ENCODE assay signal across 8 cellular contexts in the genomic region with DNA sequence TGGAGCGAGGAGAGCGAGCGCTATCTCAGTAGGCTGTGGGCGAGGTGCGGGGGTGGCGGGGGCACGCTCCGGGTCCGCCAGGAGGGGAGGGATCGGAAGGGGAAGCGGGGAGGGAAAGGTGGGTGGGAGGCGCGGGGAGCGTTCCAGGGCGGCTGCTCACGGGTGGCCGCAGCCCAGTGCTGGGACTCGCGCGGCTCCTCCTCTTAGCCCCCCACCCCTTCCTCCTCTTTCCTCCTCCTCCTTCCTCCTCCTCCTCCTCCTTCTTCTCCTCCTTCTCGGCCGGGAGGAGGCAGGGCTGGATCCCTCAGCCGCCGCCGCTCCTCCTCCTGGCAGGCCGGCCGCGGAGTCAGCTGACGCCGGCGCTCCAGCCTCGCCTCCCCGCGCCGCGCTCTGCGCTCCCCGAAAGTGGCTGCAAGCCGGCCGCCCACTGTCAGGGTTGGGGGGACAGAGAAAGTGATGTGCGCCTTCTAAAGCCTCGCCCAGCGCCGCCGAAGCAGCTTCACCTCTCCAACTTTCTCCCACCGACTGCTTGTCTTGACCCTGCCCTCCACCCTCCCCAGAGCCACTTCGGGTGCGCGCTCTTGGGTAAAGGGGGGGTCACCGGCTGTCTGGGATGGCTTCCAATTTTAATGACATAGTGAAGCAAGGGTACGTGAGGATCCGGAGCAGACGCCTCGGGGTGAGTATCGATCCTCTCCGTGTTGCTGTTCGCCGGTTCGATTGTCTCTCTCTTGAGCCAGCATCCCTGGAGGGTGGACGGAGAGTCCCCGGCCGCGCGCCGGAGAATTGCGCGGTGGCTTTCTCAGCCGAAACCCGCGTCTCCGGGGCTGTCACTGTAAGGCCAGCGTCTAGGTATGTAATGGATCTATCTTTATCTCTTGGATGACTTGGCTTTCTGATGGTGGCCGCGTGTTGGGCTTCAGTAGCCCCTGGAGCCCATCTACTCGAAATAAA. TPM values are rescaled to one million over a fixed set of nuclear protein-coding genes. Genes with fewer than 3 reads are reported as not detected.
A peak's percentile ranks its signal among the peaks of the same experiment; 100 is the strongest.
DNase-seq lines count a peak whose midpoint lies in the region; ATAC-seq, FAIRE-seq and TF ChIP-seq lines count a peak whose summit lies in the region.

A gene (plus strand): TSS at position 260 of the 954 bp plus-strand sequence. CDS start 354 bp downstream, at position 614.

- no peaks in the 10 kb centered on the region for H3K9me3 ChIP-seq in pancreas
- no peaks in the 10 kb centered on the region for H3K9me3 ChIP-seq in T-helper 17 cell (ENCODE audit: control insufficient read depth, low read length, poor library complexity, severe bottlenecking)

- H3K27me3 ChIP-seq in pancreas, result peaks cover 0 to 42% (median 11%) of the 10 kb centered on the region in 4 donors

- H3K36me3 ChIP-seq in pancreas, result no peaks in the 10 kb centered on the region

- no peak within 1 kb of the TSS for H3K27ac ChIP-seq in pancreas

- H3K36me3 Mint-ChIP-seq in activated T-helper 1 cell treated with anti-CD3 and anti-CD28 coated beads, Interleukin-12 subunit alpha, Interleukin-12 subunit beta, Interleukin-2, Interleukin-4 antibody, amounts not matched to agents 30 ng/mL and 10 ng/mL and 1 ng/mL, durations not matched to agents 14 hours and 24 hours and 36 hours (ENCODE audit: low read depth), result no peaks in the 10 kb centered on the region
- H3K36me3 Mint-ChIP-seq in T-helper 17 cell (ENCODE audit: low read depth), result peaks cover 4% of the 10 kb centered on the region

- H3K9me3 Mint-ChIP-seq in activated T-helper 1 cell treated with anti-CD3 and anti-CD28 coated beads, Interleukin-12 subunit alpha, Interleukin-12 subunit beta, Interleukin-2, Interleukin-4 antibody, amounts not matched to agents 30 ng/mL and 10 ng/mL and 1 ng/mL, durations not matched to agents 14 hours and 24 hours and 36 hours, result no peaks in the 10 kb centered on the region

- peak within 1 kb of the TSS; percentile 46 for H3K27ac Mint-ChIP-seq in activated T-helper 1 cell treated with anti-CD3 and anti-CD28 coated beads, Interleukin-12 subunit alpha, Interleukin-12 subunit beta, Interleukin-2, Interleukin-4 antibody, amounts not matched to agents 30 ng/mL and 10 ng/mL and 1 ng/mL, durations not matched to agents 14 hours and 24 hours and 36 hours
- H3K27ac Mint-ChIP-seq in T-helper 17 cell, result no peak within 1 kb of the TSS

- H3K4me3 ChIP-seq in pancreas, result peak within 1 kb of the TSS; percentile 13 to 52 (median 43)

- FAIRE-seq in pancreas (lab: Jason Lieb, UNC), result no peak

- peak; percentile 61 to 90 (median 84) for ATAC-seq in pancreas
- no peak for ATAC-seq in left lobe of liver
- ATAC-seq in T-helper 17 cell, result no peak

- H3K4me3 Mint-ChIP-seq in activated T-helper 1 cell treated with anti-CD3 and anti-CD28 coated beads, Interleukin-12 subunit alpha, Interleukin-12 subunit beta, Interleukin-2, Interleukin-4 antibody, amounts not matched to agents 30 ng/mL and 10 ng/mL and 1 ng/mL, durations not matched to agents 14 hours and 24 hours and 36 hours, result peak within 1 kb of the TSS; percentile 83
- H3K4me3 Mint-ChIP-seq in T-helper 17 cell, result no peak within 1 kb of the TSS

- peaks cover 19% of the 10 kb centered on the region for H3K4me1 Mint-ChIP-seq in activated T-helper 1 cell treated with anti-CD3 and anti-CD28 coated beads, Interleukin-12 subunit alpha, Interleukin-12 subunit beta, Interleukin-2, Interleukin-4 antibody, amounts not matched to agents 30 ng/mL and 10 ng/mL and 1 ng/mL, durations not matched to agents 14 hours and 24 hours and 36 hours (ENCODE audit: low read depth)
- no peaks in the 10 kb centered on the region for H3K4me1 Mint-ChIP-seq in T-helper 17 cell

- no peak for TF ChIP-seq CTCF in pancreas (IDR thresholded peaks at IDR 0.05)

- intact Hi-C loops in activated T-helper 1 cell treated with anti-CD3 and anti-CD28 coated beads, Interleukin-12 subunit alpha, Interleukin-12 subunit beta, Interleukin-2, Interleukin-4 antibody, amounts not matched to agents 30 ng/mL and 10 ng/mL and 1 ng/mL, durations not matched to agents 14 hours and 24 hours and 36 hours (cut with micrococcal nuclease), result loop anchor here (2.0 to 10.0 kb wide), 6 partner anchors 82 to 268 kb away; a partner anchor contains a TSS
- intact Hi-C loops in cardiac septum (cut with DNase I) (loop anchor here (5.0 kb wide), 4 partner anchors 52 to 258 kb away; no protein-coding TSS in a partner anchor), pancreas (cut with DNase I) (no loop called here)

- peaks cover 0 to 4% (median 0%) of the 10 kb centered on the region in 3 donors for H3K4me1 ChIP-seq in pancreas

- DNase-seq in C1 segment of cervical spinal cord (lab: John Stamatoyannopoulos, UW) (peak in 9 of 14 donors; percentile 6 to 73 (median 37)), cardiac septum (ENCODE audit: low spot score) (no peak), pancreas (peak in 4 of 6 donors; percentile 10 to 70 (median 34)), left lobe of liver (ENCODE audit: low spot score) (no peak), GF-D8 (lab: John Stamatoyannopoulos, UW) (no peak), H4 (ENCODE audit: low spot score) (no peak), T-helper 17 cell (no peak)
- DNase-seq in activated T-helper 1 cell treated with anti-CD3 and anti-CD28 coated beads, Interleukin-12 subunit alpha, Interleukin-12 subunit beta, Interleukin-2, Interleukin-4 antibody, amounts not matched to agents 30 ng/mL and 10 ng/mL and 1 ng/mL, durations not matched to agents 14 hours and 24 hours and 36 hours (ENCODE audit: low spot score), result no peak

- H3K27me3 Mint-ChIP-seq in activated T-helper 1 cell treated with anti-CD3 and anti-CD28 coated beads, Interleukin-12 subunit alpha, Interleukin-12 subunit beta, Interleukin-2, Interleukin-4 antibody, amounts not matched to agents 30 ng/mL and 10 ng/mL and 1 ng/mL, durations not matched to agents 14 hours and 24 hours and 36 hours (ENCODE audit: insufficient read depth), result peaks cover 23% of the 10 kb centered on the region
- H3K27me3 Mint-ChIP-seq in T-helper 17 cell, result peaks cover 51% of the 10 kb centered on the region

- 1 to 2% methylated on average over 48 to 72 of the region's 75 CpGs for WGBS in pancreas, 2 donors

RNA-seq across cellular contexts. Expression of the gene that starts here (rescaled TPM):
- total RNA-seq in activated T-helper 1 cell treated with anti-CD3 and anti-CD28 coated beads, Interleukin-12 subunit alpha, Interleukin-12 subunit beta, Interleukin-2, Interleukin-4 antibody, amounts not matched to agents 30 ng/mL and 10 ng/mL and 1 ng/mL, durations not matched to agents 14 hours and 24 hours and 36 hours, result 25.2 and 27.7 TPM in 2 replicates
- total RNA-seq in cardiac septum (26.3 TPM), pancreas (1 to 10 TPM in 2 of 6 donors, under 1 TPM in 4; 0.24 to 1.2 (median 0.73) TPM), left lobe of liver (not detected), T-helper 17 cell (not detected)
- under 1 TPM; 0.38 to 0.46 TPM for polyA plus RNA-seq in pancreas
- total RNA-seq in H4 (2014; rRNA removed; shearing (Covaris generic)), result 1.2 TPM in 1 of 2 replicates, not detected in the other

Comparison
In these comparisons a context has a peak if more than half of its experiments do, and no peak if none do; other contexts are left out.
1. RNA of the gene that starts here (total RNA-seq): 26.3 TPM in cardiac septum (single experiment) and 25.2 to 27.7 TPM in activated T-helper 1 cell treated with anti-CD3 and anti-CD28 coated beads, Interleukin-12 subunit alpha, Interleukin-12 subunit beta, Interleukin-2, Interleukin-4 antibody, amounts not matched to agents 30 ng/mL and 10 ng/mL and 1 ng/mL, durations not matched to agents 14 hours and 24 hours and 36 hours; 1.2 TPM in H4, 0.24 to 1.2 TPM in pancreas, not detected in T-helper 17 cell and not detected in left lobe of liver (single experiment); every median in the first group is over 10 times any median in the second.
2. DNase-seq: peak in C1 segment of cervical spinal cord (9 of 14) and pancreas (4 of 6); none in activated T-helper 1 cell treated with anti-CD3 and anti-CD28 coated beads, Interleukin-12 subunit alpha, Interleukin-12 subunit beta, Interleukin-2, Interleukin-4 antibody, amounts not matched to agents 30 ng/mL and 10 ng/mL and 1 ng/mL, durations not matched to agents 14 hours and 24 hours and 36 hours (single experiment), cardiac septum (single experiment), left lobe of liver (single experiment), GF-D8 (single experiment), H4 (single experiment) and T-helper 17 cell (0 of 3).
3. ATAC-seq: peak in pancreas (4 of 4); none in left lobe of liver (single experiment) and T-helper 17 cell (single experiment).
4. intact Hi-C loops: an anchor here in activated T-helper 1 cell treated with anti-CD3 and anti-CD28 coated beads, Interleukin-12 subunit alpha, Interleukin-12 subunit beta, Interleukin-2, Interleukin-4 antibody, amounts not matched to agents 30 ng/mL and 10 ng/mL and 1 ng/mL, durations not matched to agents 14 hours and 24 hours and 36 hours (2.0 to 10.0 kb wide) and cardiac septum (5.0 kb wide); none called in pancreas.